Comparison of ENCODE assay signal across 8 cellular contexts in the genomic region with DNA sequence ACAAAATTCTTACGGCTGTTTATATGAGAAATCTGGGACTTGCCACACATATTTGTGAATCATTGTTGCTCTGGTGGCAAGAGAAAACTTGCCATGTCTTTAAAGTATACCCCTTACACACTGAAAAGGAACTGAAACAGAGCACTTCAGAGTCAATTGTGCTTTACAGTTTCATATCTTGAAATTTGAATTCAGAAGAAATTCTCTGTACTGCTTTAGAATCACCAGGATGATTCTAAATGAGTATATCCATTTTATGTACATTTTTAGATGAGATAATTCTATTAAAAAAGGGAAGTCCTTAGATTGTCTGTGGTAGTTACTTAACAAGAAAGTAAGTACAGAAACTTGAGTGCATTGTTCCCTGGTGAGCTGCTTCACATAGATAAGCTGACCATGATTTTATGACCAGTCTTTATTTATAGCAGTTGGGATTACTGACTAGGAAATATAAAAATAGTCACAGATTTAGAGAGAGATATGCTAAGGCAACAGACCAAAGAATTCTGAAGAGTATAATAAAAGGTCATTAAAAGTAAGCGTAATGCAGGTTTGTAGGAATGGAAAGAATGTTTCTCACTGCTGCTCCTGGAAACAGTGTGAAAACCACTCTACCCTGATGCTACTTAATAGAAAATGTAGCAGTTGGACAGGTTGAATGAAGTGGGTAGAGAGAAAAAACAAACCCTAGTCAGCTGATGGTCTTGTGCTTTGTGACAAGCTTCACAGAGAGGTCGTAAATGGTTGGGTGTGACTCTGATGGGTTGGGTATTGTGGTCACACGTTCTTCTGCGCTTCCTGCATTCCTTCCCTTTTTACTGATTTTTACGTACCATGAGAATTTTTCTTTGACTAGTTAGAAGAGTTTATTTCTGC.
A peak's percentile ranks its signal among the peaks of the same experiment; 100 is the strongest.
DNase-seq lines count a peak whose midpoint lies in the region; ATAC-seq and TF ChIP-seq lines count a peak whose summit lies in the region.

No MANE protein-coding gene starts in this region.

- H3K27me3 ChIP-seq in muscle layer of duodenum (ENCODE audit: low read depth, low read length): no peaks in the 10 kb centered on the region

- CTCF ChIA-PET in AG04449 (lab: Yijun Ruan, JAX): interaction anchor here (0.9 to 1.6 kb wide), 5 partner anchors 11 to 99 kb away, joined by 3 to 5 read pairs (median 4); no protein-coding TSS in a partner anchor

- no peak for TF ChIP-seq POLR2A in GM18505 (IDR thresholded peaks at IDR 0.05; ENCODE audit: borderline replicate concordance, extremely low read depth, insufficient read depth, insufficient read length)

- DNase-seq in AG04449 (ENCODE audit: low read depth, low spot score): peak; percentile 98
- DNase-seq in NOMO-1 treated with dmso at 0.1 percent for 144 hours (lab: John Stamatoyannopoulos, UW; ENCODE audit: unreplicated experiment): peak; percentile 80
- peak; percentile 95 for DNase-seq in choroid plexus epithelial cell (ENCODE audit: low read depth)
- no peak for DNase-seq in NCI-H345 (lab: John Stamatoyannopoulos, UW)
- DNase-seq in NCI-H187 treated with DMSO at 0.1 percent for 48 hours (lab: John Stamatoyannopoulos, UW): no peak

- H3K9me3 ChIP-seq in muscle layer of duodenum (ENCODE audit: control insufficient read depth in 1 of 2, low read length in 2 of 2): no peaks in the 10 kb centered on the region

- ATAC-seq in GM18505 (IDR thresholded peaks at IDR 0.05; ENCODE audit: unreplicated experiment) (peak; percentile 90), HG02852 (IDR thresholded peaks at IDR 0.05; ENCODE audit: unreplicated experiment) (peak; percentile 89)

- peak overlapping the region; percentile 92 for H3K27ac ChIP-seq in muscle layer of duodenum (ENCODE audit: low read length)

- peaks cover 22 to 31% of the 10 kb centered on the region in 2 donors for H3K4me1 ChIP-seq in muscle layer of duodenum (ENCODE audit: control insufficient read depth in 1 of 2, insufficient read depth in 2 of 2, low read length in 2 of 2)

- H3K4me3 ChIP-seq in AG04449 (ENCODE audit: low read depth, low read length): no peak overlapping the region
- no peak overlapping the region for H3K4me3 ChIP-seq in choroid plexus epithelial cell (ENCODE audit: low read depth, low read length)
- H3K4me3 ChIP-seq in muscle layer of duodenum (ENCODE audit: low read depth in 1 of 2, low read length in 2 of 2): peak overlapping the region in 1 of 2 donors; percentile 17

- TF ChIP-seq CTCF in AG04449 (IDR thresholded peaks at IDR 0.05; ENCODE audit: insufficient read depth, low read length, missing control alignments): no peak
- TF ChIP-seq CTCF in choroid plexus epithelial cell (conservative IDR thresholded peaks at IDR 0.05; ENCODE audit: low read depth, low read length): no peak

- H3K36me3 ChIP-seq in muscle layer of duodenum (ENCODE audit: control insufficient read depth in 1 of 2, insufficient read depth in 2 of 2, low read length in 2 of 2): no peaks in the 10 kb centered on the region

- POLR2A ChIA-PET in AG04449 (lab: Yijun Ruan, JAX): interaction anchor here (0.6 to 1.9 kb wide), 8 partner anchors 11 to 372 kb away, joined by 3 to 10 read pairs (median 4); partner anchors contain the start of gene FNIP2

Comparison
In these comparisons a context has a peak if more than half of its experiments do, and no peak if none do; other contexts are left out.
1. DNase-seq: peak in AG04449 (single experiment), NOMO-1 treated with dmso at 0.1 percent for 144 hours (single experiment) and choroid plexus epithelial cell (single experiment); none in NCI-H345 (single experiment) and NCI-H187 treated with DMSO at 0.1 percent for 48 hours (single experiment).